ENCODE assay signal across 8 cellular contexts in genomic region chr9:134066923-134067851, GRCh38. TPM values are rescaled to one million over a fixed set of nuclear protein-coding genes. Genes with fewer than 3 reads are reported as not detected.
DNase-seq lines count a peak whose midpoint lies in the region; ATAC-seq lines count a peak whose summit lies in the region.

No MANE protein-coding gene starts in this region.

- H3K27me3 ChIP-seq in iPS-15b (ENCODE audit: control insufficient read depth, insufficient read depth, low read length), result peaks cover 9% of the 10 kb centered on the region

- H3K9ac ChIP-seq in iPS-15b (ENCODE audit: low read depth, low read length), result peak overlapping the region; percentile 88

- peak; percentile 10 for ATAC-seq in HG02870 (IDR thresholded peaks at IDR 0.05; ENCODE audit: unreplicated experiment)

- peak overlapping the region in 20 of 21 experiments; percentile 31 to 90 (median 76) for H3K27ac ChIP-seq in skin epidermis

- H3K36me3 ChIP-seq in iPS-15b (ENCODE audit: control insufficient read depth, insufficient read depth, low read length), result peaks cover 3% of the 10 kb centered on the region

- DNase-seq in NCI-H82 (lab: John Stamatoyannopoulos, UW) (peak; percentile 32), NCI-H82 treated with DMSO at 0.1 percent for 48 hours (lab: John Stamatoyannopoulos, UW; ENCODE audit: unreplicated experiment) (no peak), RPMI7951 (ENCODE audit: low read depth) (peak; percentile 21), amniotic epithelial cell (ENCODE audit: low read depth) (peak; percentile 27), NCI-H2107 (lab: John Stamatoyannopoulos, UW) (no peak)

- H3K4me3 ChIP-seq in iPS-15b (ENCODE audit: low read depth, low read length), result peak overlapping the region; percentile 88
- H3K4me3 ChIP-seq in skin epidermis, result peak overlapping the region; percentile 62 to 87 (median 81)

- no peaks in the 10 kb centered on the region for H3K9me3 ChIP-seq in iPS-15b (ENCODE audit: control insufficient read depth, insufficient read depth, low read length)

- peaks cover 4% of the 10 kb centered on the region for H3K4me1 ChIP-seq in iPS-15b (ENCODE audit: control insufficient read depth, insufficient read depth, low read length)

RNA-seq across cellular contexts. Expression of gene BRD3, which starts 0.6 kb away (rescaled TPM):
- total RNA-seq in RPMI7951 (2014; rRNA removed; shearing (Covaris generic)), result 1.6 and 2.2 TPM in 2 replicates

RNA-seq across cellular contexts. Expression of gene BRD3OS, which starts 41.9 kb away (rescaled TPM):
- 16.4 and 16.7 TPM in 2 replicates for total RNA-seq in RPMI7951 (2014; rRNA removed; shearing (Covaris generic))

Comparison
In these comparisons a context has a peak if more than half of its experiments do, and no peak if none do; other contexts are left out.
1. DNase-seq: peak in NCI-H82 (single experiment), RPMI7951 (single experiment) and amniotic epithelial cell (single experiment); none in NCI-H82 treated with DMSO at 0.1 percent for 48 hours (single experiment) and NCI-H2107 (single experiment).